In the genomic region with DNA sequence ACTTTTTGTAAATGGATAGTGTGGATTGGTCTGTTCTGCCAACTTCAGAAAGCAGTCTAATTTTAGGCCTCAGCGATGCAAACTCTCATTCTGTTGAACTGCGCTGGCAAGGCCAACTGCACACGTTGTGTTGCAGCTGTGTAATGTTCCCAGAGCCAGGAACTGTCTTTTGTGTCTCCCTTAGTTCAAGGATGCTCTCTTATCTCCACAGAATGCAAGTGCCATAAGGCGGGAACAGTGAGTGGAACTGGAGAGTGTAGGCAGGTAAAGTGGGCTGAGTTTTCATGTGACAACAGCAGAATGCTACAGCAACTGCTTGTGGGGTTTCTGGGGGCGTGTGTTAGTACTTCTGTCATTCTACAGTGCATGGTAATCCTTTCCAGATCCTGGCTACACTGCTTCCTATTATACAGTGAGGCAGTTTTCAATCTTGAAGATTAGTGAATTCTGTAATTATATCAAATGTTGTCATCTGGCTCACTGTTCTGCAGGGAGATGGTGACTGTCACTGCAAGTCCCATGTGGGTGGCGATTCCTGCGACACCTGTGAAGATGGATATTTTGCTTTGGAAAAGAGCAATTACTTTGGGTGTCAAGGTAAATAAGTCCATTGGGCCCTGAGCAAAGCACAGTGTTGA, we compare ENCODE assay signal across 2 cellular contexts.
TF ChIP-seq lines count a peak whose summit lies in the region.

No MANE protein-coding gene starts in this region.

TF ChIP-seq in IMR-90, 13 proteins besides CTCF, POLR2A, EP300 and RAD21:
- TF ChIP-seq FOS (IDR thresholded peaks at IDR 0.05; ENCODE audit: low read depth, low read length) (no peak), NFE2L2 (IDR thresholded peaks at IDR 0.05; ENCODE audit: low read depth, low read length) (no peak), MXI1 (IDR thresholded peaks at IDR 0.05; ENCODE audit: borderline replicate concordance, low read depth, low read length) (no peak), CEBPB (IDR thresholded peaks at IDR 0.05; ENCODE audit: low read depth, low read length) (no peak), MAZ (IDR thresholded peaks at IDR 0.05; ENCODE audit: borderline replicate concordance, low read depth, low read length) (no peak)
- TF ChIP-seq, protein P1, sequence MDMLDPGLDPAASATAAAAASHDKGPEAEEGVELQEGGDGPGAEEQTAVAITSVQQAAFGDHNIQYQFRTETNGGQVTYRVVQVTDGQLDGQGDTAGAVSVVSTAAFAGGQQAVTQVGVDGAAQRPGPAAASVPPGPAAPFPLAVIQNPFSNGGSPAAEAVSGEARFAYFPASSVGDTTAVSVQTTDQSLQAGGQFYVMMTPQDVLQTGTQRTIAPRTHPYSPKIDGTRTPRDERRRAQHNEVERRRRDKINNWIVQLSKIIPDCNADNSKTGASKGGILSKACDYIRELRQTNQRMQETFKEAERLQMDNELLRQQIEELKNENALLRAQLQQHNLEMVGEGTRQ (IDR thresholded peaks at IDR 0.05; ENCODE audit: low read depth, low read length) = no peak

TF ChIP-seq in H1, 55 proteins besides CTCF, POLR2A, EP300 and RAD21:
- TF ChIP-seq, protein P2, sequence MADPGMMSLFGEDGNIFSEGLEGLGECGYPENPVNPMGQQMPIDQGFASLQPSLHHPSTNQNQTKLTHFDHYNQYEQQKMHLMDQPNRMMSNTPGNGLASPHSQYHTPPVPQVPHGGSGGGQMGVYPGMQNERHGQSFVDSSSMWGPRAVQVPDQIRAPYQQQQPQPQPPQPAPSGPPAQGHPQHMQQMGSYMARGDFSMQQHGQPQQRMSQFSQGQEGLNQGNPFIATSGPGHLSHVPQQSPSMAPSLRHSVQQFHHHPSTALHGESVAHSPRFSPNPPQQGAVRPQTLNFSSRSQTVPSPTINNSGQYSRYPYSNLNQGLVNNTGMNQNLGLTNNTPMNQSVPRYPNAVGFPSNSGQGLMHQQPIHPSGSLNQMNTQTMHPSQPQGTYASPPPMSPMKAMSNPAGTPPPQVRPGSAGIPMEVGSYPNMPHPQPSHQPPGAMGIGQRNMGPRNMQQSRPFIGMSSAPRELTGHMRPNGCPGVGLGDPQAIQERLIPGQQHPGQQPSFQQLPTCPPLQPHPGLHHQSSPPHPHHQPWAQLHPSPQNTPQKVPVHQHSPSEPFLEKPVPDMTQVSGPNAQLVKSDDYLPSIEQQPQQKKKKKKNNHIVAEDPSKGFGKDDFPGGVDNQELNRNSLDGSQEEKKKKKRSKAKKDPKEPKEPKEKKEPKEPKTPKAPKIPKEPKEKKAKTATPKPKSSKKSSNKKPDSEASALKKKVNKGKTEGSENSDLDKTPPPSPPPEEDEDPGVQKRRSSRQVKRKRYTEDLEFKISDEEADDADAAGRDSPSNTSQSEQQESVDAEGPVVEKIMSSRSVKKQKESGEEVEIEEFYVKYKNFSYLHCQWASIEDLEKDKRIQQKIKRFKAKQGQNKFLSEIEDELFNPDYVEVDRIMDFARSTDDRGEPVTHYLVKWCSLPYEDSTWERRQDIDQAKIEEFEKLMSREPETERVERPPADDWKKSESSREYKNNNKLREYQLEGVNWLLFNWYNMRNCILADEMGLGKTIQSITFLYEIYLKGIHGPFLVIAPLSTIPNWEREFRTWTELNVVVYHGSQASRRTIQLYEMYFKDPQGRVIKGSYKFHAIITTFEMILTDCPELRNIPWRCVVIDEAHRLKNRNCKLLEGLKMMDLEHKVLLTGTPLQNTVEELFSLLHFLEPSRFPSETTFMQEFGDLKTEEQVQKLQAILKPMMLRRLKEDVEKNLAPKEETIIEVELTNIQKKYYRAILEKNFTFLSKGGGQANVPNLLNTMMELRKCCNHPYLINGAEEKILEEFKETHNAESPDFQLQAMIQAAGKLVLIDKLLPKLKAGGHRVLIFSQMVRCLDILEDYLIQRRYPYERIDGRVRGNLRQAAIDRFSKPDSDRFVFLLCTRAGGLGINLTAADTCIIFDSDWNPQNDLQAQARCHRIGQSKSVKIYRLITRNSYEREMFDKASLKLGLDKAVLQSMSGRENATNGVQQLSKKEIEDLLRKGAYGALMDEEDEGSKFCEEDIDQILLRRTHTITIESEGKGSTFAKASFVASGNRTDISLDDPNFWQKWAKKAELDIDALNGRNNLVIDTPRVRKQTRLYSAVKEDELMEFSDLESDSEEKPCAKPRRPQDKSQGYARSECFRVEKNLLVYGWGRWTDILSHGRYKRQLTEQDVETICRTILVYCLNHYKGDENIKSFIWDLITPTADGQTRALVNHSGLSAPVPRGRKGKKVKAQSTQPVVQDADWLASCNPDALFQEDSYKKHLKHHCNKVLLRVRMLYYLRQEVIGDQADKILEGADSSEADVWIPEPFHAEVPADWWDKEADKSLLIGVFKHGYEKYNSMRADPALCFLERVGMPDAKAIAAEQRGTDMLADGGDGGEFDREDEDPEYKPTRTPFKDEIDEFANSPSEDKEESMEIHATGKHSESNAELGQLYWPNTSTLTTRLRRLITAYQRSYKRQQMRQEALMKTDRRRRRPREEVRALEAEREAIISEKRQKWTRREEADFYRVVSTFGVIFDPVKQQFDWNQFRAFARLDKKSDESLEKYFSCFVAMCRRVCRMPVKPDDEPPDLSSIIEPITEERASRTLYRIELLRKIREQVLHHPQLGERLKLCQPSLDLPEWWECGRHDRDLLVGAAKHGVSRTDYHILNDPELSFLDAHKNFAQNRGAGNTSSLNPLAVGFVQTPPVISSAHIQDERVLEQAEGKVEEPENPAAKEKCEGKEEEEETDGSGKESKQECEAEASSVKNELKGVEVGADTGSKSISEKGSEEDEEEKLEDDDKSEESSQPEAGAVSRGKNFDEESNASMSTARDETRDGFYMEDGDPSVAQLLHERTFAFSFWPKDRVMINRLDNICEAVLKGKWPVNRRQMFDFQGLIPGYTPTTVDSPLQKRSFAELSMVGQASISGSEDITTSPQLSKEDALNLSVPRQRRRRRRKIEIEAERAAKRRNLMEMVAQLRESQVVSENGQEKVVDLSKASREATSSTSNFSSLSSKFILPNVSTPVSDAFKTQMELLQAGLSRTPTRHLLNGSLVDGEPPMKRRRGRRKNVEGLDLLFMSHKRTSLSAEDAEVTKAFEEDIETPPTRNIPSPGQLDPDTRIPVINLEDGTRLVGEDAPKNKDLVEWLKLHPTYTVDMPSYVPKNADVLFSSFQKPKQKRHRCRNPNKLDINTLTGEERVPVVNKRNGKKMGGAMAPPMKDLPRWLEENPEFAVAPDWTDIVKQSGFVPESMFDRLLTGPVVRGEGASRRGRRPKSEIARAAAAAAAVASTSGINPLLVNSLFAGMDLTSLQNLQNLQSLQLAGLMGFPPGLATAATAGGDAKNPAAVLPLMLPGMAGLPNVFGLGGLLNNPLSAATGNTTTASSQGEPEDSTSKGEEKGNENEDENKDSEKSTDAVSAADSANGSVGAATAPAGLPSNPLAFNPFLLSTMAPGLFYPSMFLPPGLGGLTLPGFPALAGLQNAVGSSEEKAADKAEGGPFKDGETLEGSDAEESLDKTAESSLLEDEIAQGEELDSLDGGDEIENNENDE (IDR thresholded peaks at IDR 0.05; ENCODE audit: insufficient replicate concordance, low read length) = no peak
- TF ChIP-seq, protein P1 (IDR thresholded peaks at IDR 0.05; ENCODE audit: low read length) = no peak
- no peak for TF ChIP-seq ZNF274 (IDR thresholded peaks at IDR 0.05; ENCODE audit: borderline replicate concordance, extremely low read depth, low read length)
- no peak for TF ChIP-seq CREB1 (IDR thresholded peaks at IDR 0.05)
- no peak for TF ChIP-seq EGR1 (IDR thresholded peaks at IDR 0.05; ENCODE audit: borderline replicate concordance, low read depth, low read length)
- TF ChIP-seq CEBPB (IDR thresholded peaks at IDR 0.05; ENCODE audit: low read depth, low read length) = no peak
- no peak for TF ChIP-seq MAFK (IDR thresholded peaks at IDR 0.05; ENCODE audit: low read depth, low read length)
- TF ChIP-seq SIRT6 (IDR thresholded peaks at IDR 0.05; ENCODE audit: low read length) = no peak
TF ChIP-seq in H1: peak in this region for 0.
